ENCODE assay signal across 9 cellular contexts in the genomic region with DNA sequence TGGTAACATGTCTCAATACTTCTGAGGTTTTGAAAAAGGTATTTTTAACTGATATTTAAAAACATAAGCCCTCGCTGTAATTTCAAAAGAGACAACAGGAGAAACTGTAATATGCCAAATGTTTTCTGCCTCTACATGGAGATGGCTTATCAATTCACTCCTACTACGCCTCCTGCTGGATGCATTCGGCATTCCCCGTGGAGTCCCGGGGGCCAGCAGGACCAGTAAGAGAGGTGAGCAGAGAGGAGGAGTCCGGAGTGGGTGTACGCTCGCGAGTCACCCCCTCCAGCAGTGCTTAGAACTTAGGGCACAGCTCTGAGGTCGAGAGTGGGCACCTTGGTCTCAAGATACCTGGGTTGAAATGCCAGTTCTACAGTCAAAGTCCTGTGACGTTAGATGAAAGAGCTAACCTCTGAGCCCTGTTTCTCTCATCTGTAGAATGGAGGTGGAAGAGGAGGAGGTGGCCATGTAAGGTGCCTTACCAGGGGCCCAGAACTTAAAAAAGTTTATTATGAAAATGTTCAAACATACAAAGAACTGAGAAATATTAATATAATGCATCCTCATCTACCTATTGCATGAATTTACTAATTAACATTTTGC.
DNase-seq lines count a peak whose midpoint lies in the region; ATAC-seq and TF ChIP-seq lines count a peak whose summit lies in the region.
"Had no signal": no experiment of that assay in that cellular context is flagged by ENCODE, and none has a peak within 500 bp of the region (broad histone marks: within the 10 kb centered on the region; RNA-seq: fewer than 3 reads in every experiment).

No MANE protein-coding gene starts in this region.

- no peak overlapping the region for H2AFZ ChIP-seq in Karpas-422 (ENCODE audit: low read length)

- DNase-seq in NCI-H1092 treated with DMSO at 0.1 percent for 48 hours (lab: John Stamatoyannopoulos, UW): peak; percentile 12
- no peak for DNase-seq in NCI-H1092 (lab: John Stamatoyannopoulos, UW)
- peak; percentile 78 for DNase-seq in Karpas-422
- peak; percentile 59 for DNase-seq in activated T-cell treated with anti-CD3 and anti-CD28 coated beads for 48 hours (ENCODE audit: low read depth)
- no peak for DNase-seq in foreskin keratinocyte
- DNase-seq in stimulated activated CD4-positive, alpha-beta T cell treated with anti-CD3 and anti-CD28 coated beads, Interleukin-4, amount 100 ng/mL, for 24 hours: peak; percentile 64
- no peak for DNase-seq in LoVo (ENCODE audit: low spot score)

- no peaks in the 10 kb centered on the region for H3K9me3 ChIP-seq in Karpas-422 (ENCODE audit: low read length)
- H3K9me3 ChIP-seq: BLaER1 treated with 17β-estradiol and CSF1 and Interleukin-3, amounts not matched to agents 10 nM and 100 nM had no signal

- H3K4me3 ChIP-seq in Karpas-422 (ENCODE audit: low read length): no peak overlapping the region
- H3K4me3 ChIP-seq: BLaER1 treated with 17β-estradiol and CSF1 and Interleukin-3, amounts not matched to agents 10 nM and 100 nM had no signal

- H3K4me1 ChIP-seq in Karpas-422 (ENCODE audit: low read length): no peaks in the 10 kb centered on the region
- H3K4me1 ChIP-seq in foreskin keratinocyte: no peaks in the 10 kb centered on the region

- H3K4me2 ChIP-seq in Karpas-422 (ENCODE audit: low read depth, low read length, poor library complexity, severe bottlenecking): no peak overlapping the region
- H3K4me2 ChIP-seq: BLaER1 treated with 17β-estradiol and CSF1 and Interleukin-3, amounts not matched to agents 10 nM and 100 nM had no signal

- peaks cover 38% of the 10 kb centered on the region for H3K79me2 ChIP-seq in Karpas-422 (ENCODE audit: low read length)

- peaks cover 4% of the 10 kb centered on the region; the same call in 1 of the 2 replicates for H3K36me3 ChIP-seq in Karpas-422 (ENCODE audit: insufficient read depth, low read length)

- H3K27me3 ChIP-seq in Karpas-422 (ENCODE audit: low read length): no peaks in the 10 kb centered on the region
- H3K27me3 ChIP-seq in foreskin keratinocyte: no peaks in the 10 kb centered on the region
- H3K27me3 ChIP-seq: BLaER1 treated with 17β-estradiol and CSF1 and Interleukin-3, amounts not matched to agents 10 nM and 100 nM had no signal

- no peaks in the 10 kb centered on the region for H3K9me2 ChIP-seq in Karpas-422 (replicated peaks; ENCODE audit: insufficient read depth, low read length)

- no peak overlapping the region for H3K9ac ChIP-seq in Karpas-422 (ENCODE audit: low read length)

- H4K20me1 ChIP-seq in Karpas-422 (ENCODE audit: insufficient read depth, low read depth, low read length): peaks cover 14% of the 10 kb centered on the region

- no peak overlapping the region for H3K27ac ChIP-seq in Karpas-422 (ENCODE audit: low read length)
- H3K27ac ChIP-seq in foreskin keratinocyte: no peak overlapping the region
- H3K27ac ChIP-seq: BLaER1 treated with 17β-estradiol and CSF1 and Interleukin-3, amounts not matched to agents 10 nM and 100 nM had no signal

- ATAC-seq in foreskin keratinocyte (peak; percentile 90), HG02970 (IDR thresholded peaks at IDR 0.05; ENCODE audit: low FRiP score, unreplicated experiment) (no peak)

- peak; percentile 70 for TF ChIP-seq CTCF in foreskin keratinocyte (conservative IDR thresholded peaks at IDR 0.05)

Comparison
In these comparisons a context has a peak if more than half of its experiments do, and no peak if none do; other contexts are left out.
1. DNase-seq: peak in NCI-H1092 treated with DMSO at 0.1 percent for 48 hours (single experiment), Karpas-422 (single experiment), activated T-cell treated with anti-CD3 and anti-CD28 coated beads for 48 hours (single experiment) and stimulated activated CD4-positive, alpha-beta T cell treated with anti-CD3 and anti-CD28 coated beads, Interleukin-4, amount 100 ng/mL, for 24 hours (single experiment); none in NCI-H1092 (single experiment), foreskin keratinocyte (0 of 2) and LoVo (single experiment).